Comparison of ENCODE assay signal across 13 cellular contexts in genomic region chr19:42032428-42032827, GRCh38. TPM values are rescaled to one million over a fixed set of nuclear protein-coding genes. Genes with fewer than 3 reads are reported as not detected.
DNase-seq lines count a peak whose midpoint lies in the region; ATAC-seq, FAIRE-seq and TF ChIP-seq lines count a peak whose summit lies in the region.
"Had no signal": no experiment of that assay in that cellular context is flagged by ENCODE, and none has a peak within 500 bp of the region (broad histone marks: within the 10 kb centered on the region; RNA-seq: fewer than 3 reads in every experiment).

No MANE protein-coding gene starts in this region.

- no peak for TF ChIP-seq EP300 in A549 (IDR thresholded peaks at IDR 0.05)
- TF ChIP-seq EP300 in HepG2 (IDR thresholded peaks at IDR 0.05; ENCODE audit: low read depth in 2 of 2, low read length in 2 of 2): no peak
- TF ChIP-seq EP300 in HepG2 (CRISPR knock-in tag; IDR thresholded peaks at IDR 0.05; ENCODE audit: borderline replicate concordance): no peak
- no peak for TF ChIP-seq EP300 in suprapubic skin (IDR thresholded peaks at IDR 0.05)

- ATAC-seq in A549: no peak
- no peak for ATAC-seq in HepG2
- ATAC-seq: activated naive CD4-positive, alpha-beta T cell treated with anti-CD3 and anti-CD28 coated beads, Interleukin-2, amount 50 U/mL, for 72 hours; T-helper 17 cell had no signal

- DNase-seq in A549 (ENCODE audit: low read depth in 1 of 2, low spot score in 1 of 2): no peak
- DNase-seq in NCI-H1048 (lab: John Stamatoyannopoulos, UW): peak; percentile 28
- peak; percentile 98 for DNase-seq in NCI-H510A treated with DMSO at 0.1 percent for 48 hours (lab: John Stamatoyannopoulos, UW)
- peak; percentile 5 for DNase-seq in fibroblast of the aortic adventitia (ENCODE audit: low read depth)
- DNase-seq in HepG2 (ENCODE audit: low spot score): no peak
- no peak for DNase-seq in suprapubic skin (ENCODE audit: low spot score in 2 of 2)
- DNase-seq in NCI-H82 (lab: John Stamatoyannopoulos, UW): no peak
- DNase-seq in HTR-8/SVneo (ENCODE audit: insufficient read length, low spot score): no peak
- DNase-seq: stimulated activated naive CD4-positive, alpha-beta T cell treated with Interleukin-2 at 50 U/mL for 16 hours; T-helper 17 cell had no signal

- no peaks in the 10 kb centered on the region for H3K9me3 ChIP-seq in A549
- no peaks in the 10 kb centered on the region for H3K9me3 ChIP-seq in HepG2 (ENCODE audit: low read length)
- H3K9me3 ChIP-seq in suprapubic skin: no peaks in the 10 kb centered on the region

- POLR2A ChIA-PET in A549 (lab: Yijun Ruan, JAX): no interaction called here
- POLR2A ChIA-PET in HepG2 (lab: Yijun Ruan, JAX): no interaction called here

- H3K27ac ChIP-seq in A549: no peak overlapping the region
- no peak overlapping the region for H3K27ac ChIP-seq in HepG2 (ENCODE audit: extremely low read length, insufficient read depth, low read length)
- H3K27ac ChIP-seq in suprapubic skin: no peak overlapping the region

- no peak for TF ChIP-seq RAD21 in A549 (conservative IDR thresholded peaks at IDR 0.05 in 1 of 2, IDR thresholded peaks at IDR 0.05 in 1 of 2)
- no peak for TF ChIP-seq RAD21 in HepG2 (CRISPR knock-in tag; IDR thresholded peaks at IDR 0.05)

- no peaks in the 10 kb centered on the region for H4K20me1 ChIP-seq in HepG2 (ENCODE audit: insufficient read depth, low read length)

- CTCF ChIA-PET in A549 (lab: Yijun Ruan, JAX) (interaction anchor here (0.7 to 25.7 kb wide), 6 partner anchors 10 to 53 kb away, joined by 3 to 344 read pairs (median 120); partner anchors contain the start of gene ATP1A3), HepG2 (lab: Yijun Ruan, JAX; ENCODE audit: low intra/inter-chr PET ratio, low total read pairs) (no interaction called here)

- H3K4me3 ChIP-seq in A549: no peak overlapping the region
- no peak overlapping the region for H3K4me3 ChIP-seq in fibroblast of the aortic adventitia (ENCODE audit: low read depth, low read length)
- H3K4me3 ChIP-seq in HepG2 (replicated peaks in 1 of 3; ENCODE audit: insufficient read depth in 1 of 3, low read depth in 2 of 3, low read length in 3 of 3): no peak overlapping the region
- no peak overlapping the region for H3K4me3 ChIP-seq in suprapubic skin

- no peak overlapping the region for H2AFZ ChIP-seq in HepG2 (ENCODE audit: low read length)

- intact Hi-C loops in HepG2 (cut with micrococcal nuclease; ENCODE audit: unreplicated experiment): no loop called here

- FAIRE-seq in A549 (lab: Jason Lieb, UNC): peak; percentile 70
- no peak for FAIRE-seq in HepG2 (lab: Jason Lieb, UNC)
- no peak for FAIRE-seq in HTR-8/SVneo (lab: Jason Lieb, UNC)

- no peaks in the 10 kb centered on the region for H3K79me2 ChIP-seq in HepG2 (ENCODE audit: insufficient read depth, low read length)

- in situ Hi-C loops in HepG2 (cut with HindIII; ENCODE audit: extremely low pct_ligation_motif_present, low pct_unique_long_range_greater_than_20kb): no loop called here

- no peak for TF ChIP-seq CTCF in A549 (IDR thresholded peaks at IDR 0.05)
- no peak for TF ChIP-seq CTCF in fibroblast of the aortic adventitia (IDR thresholded peaks at IDR 0.05; ENCODE audit: insufficient read depth, low read length)
- TF ChIP-seq CTCF in HepG2 (CRISPR knock-in tag; IDR thresholded peaks at IDR 0.05): no peak
- no peak for TF ChIP-seq CTCF in suprapubic skin (IDR thresholded peaks at IDR 0.05)

- H3K36me3 ChIP-seq in HepG2 (replicated peaks in 1 of 2; ENCODE audit: control insufficient read depth in 1 of 2, insufficient read depth in 2 of 2, low read length in 2 of 2) (no peaks in the 10 kb centered on the region), suprapubic skin (no peaks in the 10 kb centered on the region)

- H3K27me3 ChIP-seq in HepG2 (ENCODE audit: control insufficient read depth in 1 of 2, insufficient read depth in 2 of 2, low read length in 2 of 2): peaks cover 0 to 15% of the 10 kb centered on the region in 2 experiments; a peak in 2 of 5 replicates
- H3K27me3 ChIP-seq in suprapubic skin: no peaks in the 10 kb centered on the region

- 42% methylated on average over 5 of the region's 5 CpGs for WGBS in A549 (ENCODE audit: missing lambda C conversion rate)
- WGBS in HepG2 (ENCODE audit: low lambda C conversion rate): 2% methylated on average over 5 of the region's 5 CpGs
- whole genome bisulfite sequencing in suprapubic skin: 66% methylated on average over 5 of the region's 5 CpGs

- H3K4me2 ChIP-seq in A549 (no peak overlapping the region), HepG2 (ENCODE audit: low read depth, low read length) (no peak overlapping the region)

- H3K9ac ChIP-seq in HepG2 (ENCODE audit: insufficient read depth, low read depth, low read length): no peak overlapping the region

- H3K4me1 ChIP-seq in A549 (peaks cover 5% of the 10 kb centered on the region; the same call in 1 of the 3 replicates), HepG2 (ENCODE audit: insufficient read depth, low read length) (no peaks in the 10 kb centered on the region), suprapubic skin (no peaks in the 10 kb centered on the region)

- TF ChIP-seq POLR2A in A549 (IDR thresholded peaks at IDR 0.05; ENCODE audit: low read length) (no peak), HepG2 (IDR thresholded peaks at IDR 0.05; ENCODE audit: insufficient read depth in 1 of 2, low read depth in 2 of 2, low read length in 2 of 2) (no peak), suprapubic skin (IDR thresholded peaks at IDR 0.05) (no peak)

- BruUV-seq in HepG2 (replicated peaks; lab: Mats Ljungman, UMichigan): no TSS peak

RNA-seq across cellular contexts. Expression of gene GRIK5, which starts 37.6 kb away (rescaled TPM):
- 0.22 and 0.42 TPM in 2 replicates for polyA plus RNA-seq in A549 (2011; rRNA removed)
- polyA plus RNA-seq in A549 (2012; cell fraction: cytosol; rRNA removed): 0.26 and 0.32 TPM in 2 replicates
- 1.6 and 2.0 TPM in 2 replicates for polyA plus RNA-seq in A549 (2012; cell fraction: nucleus; rRNA removed)
- polyA plus RNA-seq in A549 (2017; fragmentation: RNase III; extraction: RNeasy Plus Mini Kit Qiagen cat#74134 plus additional on column Dnase treatment): 0.30 to 0.54 TPM (median 0.45 TPM) in 3 replicates
- polyA minus RNA-seq in A549 (2011; rRNA and poly(A)+ RNA removed): 0.12 and 0.34 TPM in 2 replicates
- total RNA-seq in fibroblast of the aortic adventitia (ENCODE audit: low replicate concordance): 0.08 and 0.18 TPM in 2 replicates
- total RNA-seq in HepG2 (2016; rRNA removed; fragmentation: Illumina TruSeq; extraction: Trizol): not detected in 2 replicates
- not detected in 2 replicates for total RNA-seq in HepG2 (2016; cell fraction: cytosol; rRNA removed; fragmentation: Illumina TruSeq; extraction: Trizol; ENCODE audit: low read depth)
- total RNA-seq in HepG2 (2016; cell fraction: insoluble cytoplasmic fraction; rRNA removed; fragmentation: Illumina TruSeq; extraction: Trizol): not detected in 2 replicates
- total RNA-seq in HepG2 (2016; cell fraction: membrane; rRNA removed; fragmentation: Illumina TruSeq; extraction: Trizol): not detected in 2 replicates
- total RNA-seq in HepG2 (2016; cell fraction: nucleus; rRNA removed; fragmentation: Illumina TruSeq; extraction: Trizol): not detected in 2 replicates
- 0.05 TPM in 1 of 2 replicates, not detected in the other for polyA plus RNA-seq in HepG2 (2011; rRNA removed)
- 0.03 TPM in 1 of 2 replicates, not detected in the other for polyA plus RNA-seq in HepG2 (2011; cell fraction: cytosol; rRNA removed)
- polyA plus RNA-seq in HepG2 (2011; cell fraction: nucleus; rRNA removed): 0.10 and 0.14 TPM in 2 replicates
- polyA plus RNA-seq in HepG2 (2012): not detected in 2 replicates
- not detected in 2 replicates for polyA plus RNA-seq in HepG2 (2016; cell fraction: cytosol; fragmentation: Illumina TruSeq; extraction: Trizol; ENCODE audit: low read depth)
- not detected in 2 replicates for polyA plus RNA-seq in HepG2 (2016; cell fraction: insoluble cytoplasmic fraction; fragmentation: Illumina TruSeq; extraction: Trizol; ENCODE audit: low read depth)
- not detected in 2 replicates for polyA plus RNA-seq in HepG2 (2016; cell fraction: membrane; fragmentation: Illumina TruSeq; extraction: Trizol; ENCODE audit: low read depth)
- polyA plus RNA-seq in HepG2 (2016; cell fraction: nucleus; fragmentation: Illumina TruSeq; extraction: Trizol; ENCODE audit: insufficient read depth, low read depth): not detected in 2 replicates
- 0.08 and 0.12 TPM in 2 replicates for polyA minus RNA-seq in HepG2 (2011; rRNA and poly(A)+ RNA removed; ENCODE audit: low replicate concordance)
- not detected in 2 replicates for polyA minus RNA-seq in HepG2 (2011; cell fraction: cytosol; rRNA and poly(A)+ RNA removed)
- polyA minus RNA-seq in HepG2 (2011; cell fraction: nucleus; rRNA and poly(A)+ RNA removed): not detected in 2 replicates
- 1 to 10 TPM in 3 of 4 donors, under 1 TPM in 1; 0.68 to 2.3 (median 1.1) TPM for total RNA-seq in suprapubic skin
- total RNA-seq: fibroblast of villous mesenchyme had no signal

RNA-seq across cellular contexts. Expression of gene ATP1A3, which starts 38.4 kb away (rescaled TPM):
- polyA plus RNA-seq in A549 (2011; rRNA removed) (0.67 and 0.69 TPM in 2 replicates), A549 (2017; fragmentation: RNase III; extraction: RNeasy Plus Mini Kit Qiagen cat#74134 plus additional on column Dnase treatment) (3.4 to 3.8 TPM (median 3.7 TPM) in 3 replicates), HepG2 (2011; rRNA removed) (0.01 TPM in 1 of 2 replicates, not detected in the other)
- polyA plus RNA-seq in A549 (2012; cell fraction: cytosol; rRNA removed): 1.2 and 1.3 TPM in 2 replicates
- polyA plus RNA-seq in A549 (2012; cell fraction: nucleus; rRNA removed): 2.9 and 3.8 TPM in 2 replicates
- polyA minus RNA-seq in A549 (2011; rRNA and poly(A)+ RNA removed): 1.3 and 2.6 TPM in 2 replicates
- total RNA-seq in fibroblast of the aortic adventitia (ENCODE audit: low replicate concordance) (not detected in 2 replicates), HepG2 (2016; rRNA removed; fragmentation: Illumina TruSeq; extraction: Trizol) (0.04 TPM in 1 of 2 replicates, not detected in the other), suprapubic skin (not detected)
- total RNA-seq in HepG2 (2016; cell fraction: cytosol; rRNA removed; fragmentation: Illumina TruSeq; extraction: Trizol; ENCODE audit: low read depth): not detected in 2 replicates
- total RNA-seq in HepG2 (2016; cell fraction: insoluble cytoplasmic fraction; rRNA removed; fragmentation: Illumina TruSeq; extraction: Trizol): 0.04 and 0.13 TPM in 2 replicates
- total RNA-seq in HepG2 (2016; cell fraction: membrane; rRNA removed; fragmentation: Illumina TruSeq; extraction: Trizol): 0.12 TPM in 1 of 2 replicates, not detected in the other
- total RNA-seq in HepG2 (2016; cell fraction: nucleus; rRNA removed; fragmentation: Illumina TruSeq; extraction: Trizol): 0.12 TPM in 1 of 2 replicates, not detected in the other
- 0.01 TPM in 1 of 2 replicates, not detected in the other for polyA plus RNA-seq in HepG2 (2011; cell fraction: cytosol; rRNA removed)
- not detected in 2 replicates for polyA plus RNA-seq in HepG2 (2011; cell fraction: nucleus; rRNA removed)
- polyA plus RNA-seq in HepG2 (2012): not detected in 2 replicates
- polyA plus RNA-seq in HepG2 (2016; cell fraction: cytosol; fragmentation: Illumina TruSeq; extraction: Trizol; ENCODE audit: low read depth): 0.03 TPM in 2 replicates
- polyA plus RNA-seq in HepG2 (2016; cell fraction: insoluble cytoplasmic fraction; fragmentation: Illumina TruSeq; extraction: Trizol; ENCODE audit: low read depth): not detected in 2 replicates
- 0.07 TPM in 1 of 2 replicates, not detected in the other for polyA plus RNA-seq in HepG2 (2016; cell fraction: membrane; fragmentation: Illumina TruSeq; extraction: Trizol; ENCODE audit: low read depth)
- 0.15 and 0.28 TPM in 2 replicates for polyA plus RNA-seq in HepG2 (2016; cell fraction: nucleus; fragmentation: Illumina TruSeq; extraction: Trizol; ENCODE audit: insufficient read depth, low read depth)
- polyA minus RNA-seq in HepG2 (2011; rRNA and poly(A)+ RNA removed; ENCODE audit: low replicate concordance): 0.16 TPM in 1 of 2 replicates, not detected in the other
- polyA minus RNA-seq in HepG2 (2011; cell fraction: cytosol; rRNA and poly(A)+ RNA removed): not detected in 2 replicates
- not detected in 2 replicates for polyA minus RNA-seq in HepG2 (2011; cell fraction: nucleus; rRNA and poly(A)+ RNA removed)
- total RNA-seq: fibroblast of villous mesenchyme, lower leg skin had no signal

RNA-seq across cellular contexts. Expression of gene ZNF574, which starts 43.5 kb away (rescaled TPM):
- polyA plus RNA-seq in A549 (2011; rRNA removed): 11.3 and 16.9 TPM in 2 replicates
- polyA plus RNA-seq in A549 (2012; cell fraction: cytosol; rRNA removed): 17.0 and 26.0 TPM in 2 replicates
- 31.8 and 49.4 TPM in 2 replicates for polyA plus RNA-seq in A549 (2012; cell fraction: nucleus; rRNA removed)
- polyA plus RNA-seq in A549 (2017; fragmentation: RNase III; extraction: RNeasy Plus Mini Kit Qiagen cat#74134 plus additional on column Dnase treatment): 20.9 to 21.8 TPM (median 21.1 TPM) in 3 replicates
- polyA minus RNA-seq in A549 (2011; rRNA and poly(A)+ RNA removed): 41.8 and 63.4 TPM in 2 replicates
- 4.7 and 17.2 TPM in 2 replicates for total RNA-seq in fibroblast of the aortic adventitia (ENCODE audit: low replicate concordance)
- total RNA-seq in HepG2 (2016; rRNA removed; fragmentation: Illumina TruSeq; extraction: Trizol): 7.9 and 8.2 TPM in 2 replicates
- total RNA-seq in HepG2 (2016; cell fraction: cytosol; rRNA removed; fragmentation: Illumina TruSeq; extraction: Trizol; ENCODE audit: low read depth): 2.3 and 2.4 TPM in 2 replicates
- 7.7 and 8.2 TPM in 2 replicates for total RNA-seq in HepG2 (2016; cell fraction: insoluble cytoplasmic fraction; rRNA removed; fragmentation: Illumina TruSeq; extraction: Trizol)
- total RNA-seq in HepG2 (2016; cell fraction: membrane; rRNA removed; fragmentation: Illumina TruSeq; extraction: Trizol): 5.2 and 5.9 TPM in 2 replicates
- total RNA-seq in HepG2 (2016; cell fraction: nucleus; rRNA removed; fragmentation: Illumina TruSeq; extraction: Trizol): 4.3 and 4.9 TPM in 2 replicates
- polyA plus RNA-seq in HepG2 (2011; rRNA removed): 7.7 and 9.5 TPM in 2 replicates
- 6.7 and 9.5 TPM in 2 replicates for polyA plus RNA-seq in HepG2 (2011; cell fraction: cytosol; rRNA removed)
- 9.5 and 11.0 TPM in 2 replicates for polyA plus RNA-seq in HepG2 (2011; cell fraction: nucleus; rRNA removed)
- polyA plus RNA-seq in HepG2 (2012): 4.3 and 4.4 TPM in 2 replicates
- polyA plus RNA-seq in HepG2 (2016; cell fraction: cytosol; fragmentation: Illumina TruSeq; extraction: Trizol; ENCODE audit: low read depth): 0.51 and 0.69 TPM in 2 replicates
- polyA plus RNA-seq in HepG2 (2016; cell fraction: insoluble cytoplasmic fraction; fragmentation: Illumina TruSeq; extraction: Trizol; ENCODE audit: low read depth): 6.5 and 7.9 TPM in 2 replicates
- 1.4 TPM in 2 replicates for polyA plus RNA-seq in HepG2 (2016; cell fraction: membrane; fragmentation: Illumina TruSeq; extraction: Trizol; ENCODE audit: low read depth)
- polyA plus RNA-seq in HepG2 (2016; cell fraction: nucleus; fragmentation: Illumina TruSeq; extraction: Trizol; ENCODE audit: insufficient read depth, low read depth): 6.0 and 6.3 TPM in 2 replicates
- polyA minus RNA-seq in HepG2 (2011; rRNA and poly(A)+ RNA removed; ENCODE audit: low replicate concordance): 24.3 and 39.3 TPM in 2 replicates
- 12.1 and 12.4 TPM in 2 replicates for polyA minus RNA-seq in HepG2 (2011; cell fraction: cytosol; rRNA and poly(A)+ RNA removed)
- 5.8 and 6.5 TPM in 2 replicates for polyA minus RNA-seq in HepG2 (2011; cell fraction: nucleus; rRNA and poly(A)+ RNA removed)
- 10 to 100 TPM; 31.1 to 42.9 (median 33.5) TPM for total RNA-seq in suprapubic skin

Comparison
In these comparisons a context has a peak if more than half of its experiments do, and no peak if none do; other contexts are left out.
1. DNase-seq: peak in NCI-H1048 (single experiment), NCI-H510A treated with DMSO at 0.1 percent for 48 hours (single experiment) and fibroblast of the aortic adventitia (single experiment); none in A549 (0 of 2), HepG2 (single experiment), suprapubic skin (0 of 2), NCI-H82 (single experiment) and HTR-8/SVneo (single experiment).